In genomic region chr19:41887711-41888382, GRCh38 we compare ENCODE assay signal across 1 cellular context.
TF ChIP-seq lines count a peak whose summit lies in the region.

No MANE protein-coding gene starts in this region.

TF ChIP-seq in GM12878, 131 proteins besides CTCF, POLR2A, EP300 and RAD21 (continued from another document):
- TF ChIP-seq RAD51 (IDR thresholded peaks at IDR 0.05) (no peak), ETV6 (conservative IDR thresholded peaks at IDR 0.05 in 1 of 2, IDR thresholded peaks at IDR 0.05 in 1 of 2; ENCODE audit: borderline replicate concordance in 1 of 2, low read depth in 1 of 2) (no peak), RELB (IDR thresholded peaks at IDR 0.05; ENCODE audit: low read depth) (peak; percentile 14), BRCA1 (IDR thresholded peaks at IDR 0.05; ENCODE audit: low read depth, low read length) (no peak), BHLHE40 (IDR thresholded peaks at IDR 0.05; ENCODE audit: borderline replicate concordance in 1 of 2, low read depth in 2 of 2, low read length in 1 of 2) (peak in 1 of 2 experiments; percentile 32; a peak in 1 of 4 replicates), RUNX3 (IDR thresholded peaks at IDR 0.05; ENCODE audit: low read length) (peak; percentile 85), ATF2 (IDR thresholded peaks at IDR 0.05; ENCODE audit: low read length) (no peak; the same call in 1 of the 2 replicates), CBFB (IDR thresholded peaks at IDR 0.05; ENCODE audit: low read depth) (0 out of 2 replicates have a peak, but pooled peaks have one; percentile 13), FOXK2 (IDR thresholded peaks at IDR 0.05) (peak; percentile 32; the same call in 1 of the 2 replicates), SMC3 (IDR thresholded peaks at IDR 0.05; ENCODE audit: borderline replicate concordance, low read length) (peak; percentile 37; the same call in 1 of the 2 replicates), KLF5 (IDR thresholded peaks at IDR 0.05; ENCODE audit: partially characterized antibody) (peak; percentile 36), TCF3 (IDR thresholded peaks at IDR 0.05; ENCODE audit: borderline replicate concordance, insufficient read depth, low read depth, low read length) (no peak), ZNF207 (IDR thresholded peaks at IDR 0.05; ENCODE audit: borderline replicate concordance) (no peak; the same call in 1 of the 2 replicates)
